Comparison of ENCODE assay signal across 8 cellular contexts in genomic region chr15:69279636-69280035, GRCh38.
"Had no signal": no experiment of that assay in that cellular context is flagged by ENCODE, and none has a peak within 500 bp of the region (broad histone marks: within the 10 kb centered on the region; RNA-seq: fewer than 3 reads in every experiment).

No MANE protein-coding gene starts in this region.

- H3K4me3 Mint-ChIP-seq: GM23338, H9 had no signal

- H3K4me2 ChIP-seq: GM23338 had no signal

- H3K27ac Mint-ChIP-seq: GM23338, H9 had no signal

- H3K9me3 Mint-ChIP-seq: GM23338, H9 had no signal

- H3K4me3 ChIP-seq: GM23338, K562 had no signal

- H2AFZ ChIP-seq: GM23338 had no signal

- ATAC-seq: GM23338, K562 had no signal

- FAIRE-seq: H1, H54, HTR-8/SVneo, K562 had no signal

- DNase-seq: H9, HCEC 1CT, IMR-90 had no signal
